Comparison of ENCODE assay signal across 1 cellular context in the genomic region with DNA sequence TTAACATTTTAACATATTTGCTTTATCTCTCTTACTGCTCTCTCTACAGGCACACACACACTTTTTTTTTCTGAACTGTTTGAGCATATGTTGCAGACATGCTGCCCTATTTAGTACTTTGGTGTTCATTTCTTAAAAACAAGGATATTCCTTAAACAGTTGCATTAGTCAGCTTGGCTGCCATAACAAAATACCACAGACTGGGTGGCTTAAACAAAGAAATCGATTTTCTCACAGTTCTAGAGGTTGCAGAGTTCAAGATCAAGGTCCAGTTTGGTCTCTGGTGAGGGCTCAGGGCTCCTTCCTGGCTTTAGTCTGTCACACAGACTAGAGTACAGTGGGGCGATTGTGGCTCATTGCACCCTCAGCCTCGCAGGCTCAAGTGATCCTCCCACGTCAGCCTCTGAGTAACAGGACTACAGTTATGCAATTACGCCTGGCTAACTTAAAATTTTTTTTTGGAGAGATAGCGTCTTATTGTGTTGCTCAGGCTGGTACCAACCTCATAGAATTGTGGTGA.
A peak's percentile ranks its signal among the peaks of the same experiment; 100 is the strongest.
TF ChIP-seq lines count a peak whose summit lies in the region.

No MANE protein-coding gene starts in this region.

TF ChIP-seq in HepG2, 621 proteins besides CTCF, POLR2A, EP300 and RAD21 (continued from another document and continues in another):
- TF ChIP-seq, protein P1, sequence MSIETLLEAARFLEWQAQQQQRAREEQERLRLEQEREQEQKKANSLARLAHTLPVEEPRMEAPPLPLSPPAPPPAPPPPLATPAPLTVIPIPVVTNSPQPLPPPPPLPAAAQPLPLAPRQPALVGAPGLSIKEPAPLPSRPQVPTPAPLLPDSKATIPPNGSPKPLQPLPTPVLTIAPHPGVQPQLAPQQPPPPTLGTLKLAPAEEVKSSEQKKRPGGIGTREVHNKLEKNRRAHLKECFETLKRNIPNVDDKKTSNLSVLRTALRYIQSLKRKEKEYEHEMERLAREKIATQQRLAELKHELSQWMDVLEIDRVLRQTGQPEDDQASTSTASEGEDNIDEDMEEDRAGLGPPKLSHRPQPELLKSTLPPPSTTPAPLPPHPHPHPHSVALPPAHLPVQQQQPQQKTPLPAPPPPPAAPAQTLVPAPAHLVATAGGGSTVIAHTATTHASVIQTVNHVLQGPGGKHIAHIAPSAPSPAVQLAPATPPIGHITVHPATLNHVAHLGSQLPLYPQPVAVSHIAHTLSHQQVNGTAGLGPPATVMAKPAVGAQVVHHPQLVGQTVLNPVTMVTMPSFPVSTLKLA (IDR thresholded peaks at IDR 0.05) = no peak
- TF ChIP-seq EZH2 (conservative IDR thresholded peaks at IDR 0.05; ENCODE audit: low read depth, low read length) (no peak), ARID2 (CRISPR knock-in tag; IDR thresholded peaks at IDR 0.05; ENCODE audit: borderline replicate concordance) (no peak), SRSF1 (optimal IDR thresholded peaks at IDR 0.05; ENCODE audit: low read depth, low read length) (no peak), ZNF761 (CRISPR knock-in tag; conservative IDR thresholded peaks at IDR 0.05) (no peak), ZNF816 (CRISPR knock-in tag; IDR thresholded peaks at IDR 0.05; ENCODE audit: borderline replicate concordance) (peak; percentile 78; the same call in 1 of the 2 replicates), KMT2A (CRISPR knock-in tag; IDR thresholded peaks at IDR 0.05) (peak; percentile 77), ZNF563 (CRISPR knock-in tag; IDR thresholded peaks at IDR 0.05) (no peak), XRCC5 (optimal IDR thresholded peaks at IDR 0.05; ENCODE audit: low read length) (peak; percentile 28), ZNF703 (CRISPR knock-in tag; IDR thresholded peaks at IDR 0.05; ENCODE audit: borderline replicate concordance) (no peak), RFXAP (CRISPR knock-in tag; IDR thresholded peaks at IDR 0.05; ENCODE audit: borderline replicate concordance) (peak; percentile 83; the same call in 1 of the 2 replicates), ELF1 (CRISPR knock-in tag; IDR thresholded peaks at IDR 0.05) (peak; percentile 69; the same call in 1 of the 2 replicates), ZIK1 (CRISPR knock-in tag; IDR thresholded peaks at IDR 0.05; ENCODE audit: borderline replicate concordance, low read depth) (no peak), ZBTB20 (CRISPR knock-in tag; IDR thresholded peaks at IDR 0.05; ENCODE audit: borderline replicate concordance, low read depth) (peak; percentile 80; the same call in 1 of the 2 replicates), RBFOX2 (IDR thresholded peaks at IDR 0.05; ENCODE audit: low read depth, low read length) (no peak), NR2F1 (CRISPR knock-in tag; IDR thresholded peaks at IDR 0.05) (peak; percentile 83 to 92), MAZ (IDR thresholded peaks at IDR 0.05; ENCODE audit: borderline replicate concordance, low read depth, low read length) (no peak), MAZ (CRISPR knock-in tag; IDR thresholded peaks at IDR 0.05; ENCODE audit: low read depth) (peak; percentile 44; the same call in 1 of the 2 replicates), KDM1A (CRISPR knock-in tag; IDR thresholded peaks at IDR 0.05) (0 out of 2 replicates have a peak, but pooled peaks have one; percentile 39), ZNF33B (CRISPR knock-in tag; IDR thresholded peaks at IDR 0.05) (no peak), SAP130 (CRISPR knock-in tag; IDR thresholded peaks at IDR 0.05; ENCODE audit: low read depth) (peak; percentile 87), GTF3A (CRISPR knock-in tag; conservative IDR thresholded peaks at IDR 0.05) (no peak), NCOA5 (CRISPR knock-in tag; IDR thresholded peaks at IDR 0.05) (no peak), NKX3-1 (CRISPR knock-in tag; IDR thresholded peaks at IDR 0.05) (0 out of 2 replicates have a peak, but pooled peaks have one; percentile 30), TRIM24 (CRISPR knock-in tag; IDR thresholded peaks at IDR 0.05) (no peak), SALL1 (CRISPR knock-in tag; IDR thresholded peaks at IDR 0.05) (peak; percentile 92), IKZF1 (IDR thresholded peaks at IDR 0.05) (no peak)
- TF ChIP-seq, protein P2, sequence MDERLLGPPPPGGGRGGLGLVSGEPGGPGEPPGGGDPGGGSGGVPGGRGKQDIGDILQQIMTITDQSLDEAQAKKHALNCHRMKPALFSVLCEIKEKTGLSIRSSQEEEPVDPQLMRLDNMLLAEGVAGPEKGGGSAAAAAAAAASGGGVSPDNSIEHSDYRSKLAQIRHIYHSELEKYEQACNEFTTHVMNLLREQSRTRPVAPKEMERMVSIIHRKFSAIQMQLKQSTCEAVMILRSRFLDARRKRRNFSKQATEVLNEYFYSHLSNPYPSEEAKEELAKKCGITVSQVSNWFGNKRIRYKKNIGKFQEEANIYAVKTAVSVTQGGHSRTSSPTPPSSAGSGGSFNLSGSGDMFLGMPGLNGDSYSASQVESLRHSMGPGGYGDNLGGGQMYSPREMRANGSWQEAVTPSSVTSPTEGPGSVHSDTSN (CRISPR knock-in tag; IDR thresholded peaks at IDR 0.05) = no peak
- TF ChIP-seq, protein P3, sequence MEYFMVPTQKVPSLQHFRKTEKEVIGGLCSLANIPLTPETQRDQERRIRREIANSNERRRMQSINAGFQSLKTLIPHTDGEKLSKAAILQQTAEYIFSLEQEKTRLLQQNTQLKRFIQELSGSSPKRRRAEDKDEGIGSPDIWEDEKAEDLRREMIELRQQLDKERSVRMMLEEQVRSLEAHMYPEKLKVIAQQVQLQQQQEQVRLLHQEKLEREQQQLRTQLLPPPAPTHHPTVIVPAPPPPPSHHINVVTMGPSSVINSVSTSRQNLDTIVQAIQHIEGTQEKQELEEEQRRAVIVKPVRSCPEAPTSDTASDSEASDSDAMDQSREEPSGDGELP (IDR thresholded peaks at IDR 0.05; ENCODE audit: borderline replicate concordance, low read depth) = peak; percentile 49; the same call in 1 of the 2 replicates
- TF ChIP-seq, protein P4, sequence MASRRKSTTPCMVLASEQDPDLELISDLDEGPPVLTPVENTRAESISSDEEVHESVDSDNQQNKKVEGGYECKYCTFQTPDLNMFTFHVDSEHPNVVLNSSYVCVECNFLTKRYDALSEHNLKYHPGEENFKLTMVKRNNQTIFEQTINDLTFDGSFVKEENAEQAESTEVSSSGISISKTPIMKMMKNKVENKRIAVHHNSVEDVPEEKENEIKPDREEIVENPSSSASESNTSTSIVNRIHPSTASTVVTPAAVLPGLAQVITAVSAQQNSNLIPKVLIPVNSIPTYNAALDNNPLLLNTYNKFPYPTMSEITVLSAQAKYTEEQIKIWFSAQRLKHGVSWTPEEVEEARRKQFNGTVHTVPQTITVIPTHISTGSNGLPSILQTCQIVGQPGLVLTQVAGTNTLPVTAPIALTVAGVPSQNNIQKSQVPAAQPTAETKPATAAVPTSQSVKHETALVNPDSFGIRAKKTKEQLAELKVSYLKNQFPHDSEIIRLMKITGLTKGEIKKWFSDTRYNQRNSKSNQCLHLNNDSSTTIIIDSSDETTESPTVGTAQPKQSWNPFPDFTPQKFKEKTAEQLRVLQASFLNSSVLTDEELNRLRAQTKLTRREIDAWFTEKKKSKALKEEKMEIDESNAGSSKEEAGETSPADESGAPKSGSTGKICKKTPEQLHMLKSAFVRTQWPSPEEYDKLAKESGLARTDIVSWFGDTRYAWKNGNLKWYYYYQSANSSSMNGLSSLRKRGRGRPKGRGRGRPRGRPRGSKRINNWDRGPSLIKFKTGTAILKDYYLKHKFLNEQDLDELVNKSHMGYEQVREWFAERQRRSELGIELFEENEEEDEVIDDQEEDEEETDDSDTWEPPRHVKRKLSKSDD (CRISPR knock-in tag; IDR thresholded peaks at IDR 0.05; ENCODE audit: low read depth) = no peak
- TF ChIP-seq, protein P5, sequence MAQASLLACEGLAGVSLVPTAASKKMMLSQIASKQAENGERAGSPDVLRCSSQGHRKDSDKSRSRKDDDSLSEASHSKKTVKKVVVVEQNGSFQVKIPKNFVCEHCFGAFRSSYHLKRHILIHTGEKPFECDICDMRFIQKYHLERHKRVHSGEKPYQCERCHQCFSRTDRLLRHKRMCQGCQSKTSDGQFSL (CRISPR knock-in tag; IDR thresholded peaks at IDR 0.05) = no peak
- TF ChIP-seq, protein P6, sequence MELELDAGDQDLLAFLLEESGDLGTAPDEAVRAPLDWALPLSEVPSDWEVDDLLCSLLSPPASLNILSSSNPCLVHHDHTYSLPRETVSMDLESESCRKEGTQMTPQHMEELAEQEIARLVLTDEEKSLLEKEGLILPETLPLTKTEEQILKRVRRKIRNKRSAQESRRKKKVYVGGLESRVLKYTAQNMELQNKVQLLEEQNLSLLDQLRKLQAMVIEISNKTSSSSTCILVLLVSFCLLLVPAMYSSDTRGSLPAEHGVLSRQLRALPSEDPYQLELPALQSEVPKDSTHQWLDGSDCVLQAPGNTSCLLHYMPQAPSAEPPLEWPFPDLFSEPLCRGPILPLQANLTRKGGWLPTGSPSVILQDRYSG (CRISPR knock-in tag; IDR thresholded peaks at IDR 0.05) = 0 out of 2 replicates have a peak, but pooled peaks have one; percentile 67
- TF ChIP-seq, protein P7, sequence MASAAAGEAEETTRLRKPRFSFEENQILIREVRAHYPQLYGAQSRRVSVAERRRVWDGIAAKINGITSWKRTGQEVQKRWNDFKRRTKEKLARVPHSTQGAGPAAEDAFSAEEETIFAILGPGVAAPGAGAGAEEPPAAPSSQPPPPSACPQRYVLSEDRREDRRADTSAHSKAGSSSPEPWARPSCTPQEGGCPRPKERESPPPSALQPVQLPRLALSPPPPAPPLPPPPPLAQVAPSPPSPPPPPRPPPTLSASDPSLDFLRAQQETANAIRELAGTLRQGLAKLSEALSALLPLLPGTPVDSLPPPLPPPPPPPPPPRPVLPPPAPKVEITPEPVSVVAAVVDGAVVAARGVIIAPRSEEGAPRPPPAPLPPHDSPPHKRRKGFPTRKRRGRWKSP (CRISPR knock-in tag; IDR thresholded peaks at IDR 0.05) = 0 out of 2 replicates have a peak, but pooled peaks have one; percentile 41
- TF ChIP-seq, protein P8, sequence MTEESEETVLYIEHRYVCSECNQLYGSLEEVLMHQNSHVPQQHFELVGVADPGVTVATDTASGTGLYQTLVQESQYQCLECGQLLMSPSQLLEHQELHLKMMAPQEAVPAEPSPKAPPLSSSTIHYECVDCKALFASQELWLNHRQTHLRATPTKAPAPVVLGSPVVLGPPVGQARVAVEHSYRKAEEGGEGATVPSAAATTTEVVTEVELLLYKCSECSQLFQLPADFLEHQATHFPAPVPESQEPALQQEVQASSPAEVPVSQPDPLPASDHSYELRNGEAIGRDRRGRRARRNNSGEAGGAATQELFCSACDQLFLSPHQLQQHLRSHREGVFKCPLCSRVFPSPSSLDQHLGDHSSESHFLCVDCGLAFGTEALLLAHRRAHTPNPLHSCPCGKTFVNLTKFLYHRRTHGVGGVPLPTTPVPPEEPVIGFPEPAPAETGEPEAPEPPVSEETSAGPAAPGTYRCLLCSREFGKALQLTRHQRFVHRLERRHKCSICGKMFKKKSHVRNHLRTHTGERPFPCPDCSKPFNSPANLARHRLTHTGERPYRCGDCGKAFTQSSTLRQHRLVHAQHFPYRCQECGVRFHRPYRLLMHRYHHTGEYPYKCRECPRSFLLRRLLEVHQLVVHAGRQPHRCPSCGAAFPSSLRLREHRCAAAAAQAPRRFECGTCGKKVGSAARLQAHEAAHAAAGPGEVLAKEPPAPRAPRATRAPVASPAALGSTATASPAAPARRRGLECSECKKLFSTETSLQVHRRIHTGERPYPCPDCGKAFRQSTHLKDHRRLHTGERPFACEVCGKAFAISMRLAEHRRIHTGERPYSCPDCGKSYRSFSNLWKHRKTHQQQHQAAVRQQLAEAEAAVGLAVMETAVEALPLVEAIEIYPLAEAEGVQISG (CRISPR knock-in tag; IDR thresholded peaks at IDR 0.05) = peak; percentile 69
- TF ChIP-seq, protein P9, sequence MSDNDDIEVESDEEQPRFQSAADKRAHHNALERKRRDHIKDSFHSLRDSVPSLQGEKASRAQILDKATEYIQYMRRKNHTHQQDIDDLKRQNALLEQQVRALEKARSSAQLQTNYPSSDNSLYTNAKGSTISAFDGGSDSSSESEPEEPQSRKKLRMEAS (IDR thresholded peaks at IDR 0.05) = no peak
- TF ChIP-seq, protein P10, sequence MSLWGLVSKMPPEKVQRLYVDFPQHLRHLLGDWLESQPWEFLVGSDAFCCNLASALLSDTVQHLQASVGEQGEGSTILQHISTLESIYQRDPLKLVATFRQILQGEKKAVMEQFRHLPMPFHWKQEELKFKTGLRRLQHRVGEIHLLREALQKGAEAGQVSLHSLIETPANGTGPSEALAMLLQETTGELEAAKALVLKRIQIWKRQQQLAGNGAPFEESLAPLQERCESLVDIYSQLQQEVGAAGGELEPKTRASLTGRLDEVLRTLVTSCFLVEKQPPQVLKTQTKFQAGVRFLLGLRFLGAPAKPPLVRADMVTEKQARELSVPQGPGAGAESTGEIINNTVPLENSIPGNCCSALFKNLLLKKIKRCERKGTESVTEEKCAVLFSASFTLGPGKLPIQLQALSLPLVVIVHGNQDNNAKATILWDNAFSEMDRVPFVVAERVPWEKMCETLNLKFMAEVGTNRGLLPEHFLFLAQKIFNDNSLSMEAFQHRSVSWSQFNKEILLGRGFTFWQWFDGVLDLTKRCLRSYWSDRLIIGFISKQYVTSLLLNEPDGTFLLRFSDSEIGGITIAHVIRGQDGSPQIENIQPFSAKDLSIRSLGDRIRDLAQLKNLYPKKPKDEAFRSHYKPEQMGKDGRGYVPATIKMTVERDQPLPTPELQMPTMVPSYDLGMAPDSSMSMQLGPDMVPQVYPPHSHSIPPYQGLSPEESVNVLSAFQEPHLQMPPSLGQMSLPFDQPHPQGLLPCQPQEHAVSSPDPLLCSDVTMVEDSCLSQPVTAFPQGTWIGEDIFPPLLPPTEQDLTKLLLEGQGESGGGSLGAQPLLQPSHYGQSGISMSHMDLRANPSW (CRISPR knock-in tag; IDR thresholded peaks at IDR 0.05; ENCODE audit: borderline replicate concordance) = no peak; the same call in 1 of the 2 replicates
- TF ChIP-seq, protein P11, sequence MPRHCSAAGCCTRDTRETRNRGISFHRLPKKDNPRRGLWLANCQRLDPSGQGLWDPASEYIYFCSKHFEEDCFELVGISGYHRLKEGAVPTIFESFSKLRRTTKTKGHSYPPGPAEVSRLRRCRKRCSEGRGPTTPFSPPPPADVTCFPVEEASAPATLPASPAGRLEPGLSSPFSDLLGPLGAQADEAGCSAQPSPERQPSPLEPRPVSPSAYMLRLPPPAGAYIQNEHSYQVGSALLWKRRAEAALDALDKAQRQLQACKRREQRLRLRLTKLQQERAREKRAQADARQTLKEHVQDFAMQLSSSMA (CRISPR knock-in tag; IDR thresholded peaks at IDR 0.05) = no peak
